ENCODE assay signal across 22 cellular contexts in genomic region chr1:6084781-6085495, GRCh38. TPM values are rescaled to one million over a fixed set of nuclear protein-coding genes. Genes with fewer than 3 reads are reported as not detected.
DNase-seq lines count a peak whose midpoint lies in the region; ATAC-seq and TF ChIP-seq lines count a peak whose summit lies in the region.
"Had no signal": no experiment of that assay in that cellular context is flagged by ENCODE, and none has a peak within 500 bp of the region (broad histone marks: within the 10 kb centered on the region; RNA-seq: fewer than 3 reads in every experiment).

No MANE protein-coding gene starts in this region.

- no peaks in the 10 kb centered on the region for H3K4me1 ChIP-seq in H9 (ENCODE audit: insufficient read depth, low read length)
- H3K4me1 ChIP-seq: SJCRH30 had no signal

- H4K20me1 ChIP-seq in neural cell (ENCODE audit: insufficient read depth) (no peaks in the 10 kb centered on the region), H9 (ENCODE audit: control insufficient read depth, insufficient read depth, insufficient read length) (no peaks in the 10 kb centered on the region)

- no peaks in the 10 kb centered on the region for H3K9me2 ChIP-seq in neural cell (ENCODE audit: insufficient read depth, low read length)

- DNase-seq in activated naive CD4-positive, alpha-beta T cell treated with anti-CD3 and anti-CD28 coated beads, Interleukin-2, amount 10 ng/mL, durations not matched to agents 7 days and 5 days = no peak
- no peak for DNase-seq in activated naive CD4-positive, alpha-beta T cell treated with anti-CD3 and anti-CD28 coated beads, Interleukin-2, amount 50 U/mL, for 16 hours
- no peak for DNase-seq in caudate nucleus (lab: John Stamatoyannopoulos, UW)
- no peak for DNase-seq in stimulated activated naive B cell treated with anti-CD40 and anti-IgM and Interleukin-4, amounts not matched to agents 10 μg/mL and 1 μg/mL and 100 μg/mL, for 72 hours
- no peak for DNase-seq in H9
- no peak for DNase-seq in NCI-H187 (lab: John Stamatoyannopoulos, UW)
- DNase-seq: CD4-positive, CD25-positive, alpha-beta regulatory T cell; GM23248; HCEC 1CT; Kasumi-1; NCI-H1092 treated with DMSO at 0.1 percent for 48 hours; NCI-H1436 treated with DMSO at 0.1 percent for 48 hours; NCI-H1930; NCI-H226; NCI-H510A; NCI-H69; SJCRH30 had no signal

- H3K4me3 Mint-ChIP-seq in activated naive CD4-positive, alpha-beta T cell treated with anti-CD3 and anti-CD28 coated beads, Interleukin-2, amount 10 ng/mL, durations not matched to agents 7 days and 5 days = no peak overlapping the region
- H3K4me3 Mint-ChIP-seq in stimulated activated naive B cell treated with anti-CD40 and anti-IgM and Interleukin-4, amounts not matched to agents 10 μg/mL and 1 μg/mL and 100 μg/mL, for 72 hours = no peak overlapping the region
- H3K4me3 Mint-ChIP-seq in H9 = no peak overlapping the region
- H3K4me3 Mint-ChIP-seq: CD4-positive, CD25-positive, alpha-beta regulatory T cell had no signal

- no peak overlapping the region for H2AFZ ChIP-seq in neural cell (ENCODE audit: low read depth, low read length)
- no peak overlapping the region for H2AFZ ChIP-seq in H9 (ENCODE audit: low read length)

- H3K18ac ChIP-seq in H9 (ENCODE audit: insufficient read length, low read depth, low read length) = no peak overlapping the region

- no peak overlapping the region for H2BK5ac ChIP-seq in H9 (ENCODE audit: insufficient read length, low read length)

- WGBS in H9 (ENCODE audit: extremely low coverage, insufficient read length, low lambda C conversion rate) = no CpG with 5 or more reads among the region's 18 CpGs

- H4K91ac ChIP-seq in H9 (ENCODE audit: insufficient read length, low read depth, low read length) = no peak overlapping the region

- no peak overlapping the region for H3K23ac ChIP-seq in H9 (ENCODE audit: insufficient read length, low read depth, low read length)

- no peaks in the 10 kb centered on the region for H3K36me3 ChIP-seq in neural cell (ENCODE audit: insufficient read depth, low read length)
- H3K36me3 ChIP-seq: SJCRH30 had no signal

- peaks cover 3% of the 10 kb centered on the region for H3F3A ChIP-seq in neural cell (ENCODE audit: insufficient read depth, low read length, poor library complexity, severe bottlenecking)

- no peak overlapping the region for H3K4me2 ChIP-seq in neural cell (ENCODE audit: low read length)
- H3K4me2 ChIP-seq in H9 (ENCODE audit: insufficient read depth, insufficient read length, low read length) = no peak overlapping the region
- H3K4me2 ChIP-seq: BLaER1 had no signal

- TF ChIP-seq RAD21 in neural cell (conservative IDR thresholded peaks at IDR 0.05) = no peak

- no peak overlapping the region for H4K8ac ChIP-seq in H9 (replicated peaks; ENCODE audit: insufficient read length, low read depth, low read length)

- no peak overlapping the region for H3K4ac ChIP-seq in H9 (ENCODE audit: low read depth, low read length)

- H3K9me3 ChIP-seq in neural cell (ENCODE audit: low read length) (no peaks in the 10 kb centered on the region), H9 (ENCODE audit: control insufficient read depth, low read depth, low read length) (no peaks in the 10 kb centered on the region)
- H3K9me3 ChIP-seq: BLaER1, SJCRH30 had no signal

- H3K79me2 ChIP-seq in neural cell (replicated peaks; ENCODE audit: insufficient read depth, low read length) (no peaks in the 10 kb centered on the region), H9 (ENCODE audit: insufficient read depth, low read length) (no peaks in the 10 kb centered on the region)

- no peak overlapping the region for H3K56ac ChIP-seq in H9 (ENCODE audit: insufficient read length, low read depth, low read length)

- H2AK5ac ChIP-seq in H9 (ENCODE audit: insufficient read length, low read length) = no peak overlapping the region

- H3K36me3 Mint-ChIP-seq in activated naive CD4-positive, alpha-beta T cell treated with anti-CD3 and anti-CD28 coated beads, Interleukin-2, amount 10 ng/mL, durations not matched to agents 7 days and 5 days = peaks cover 50% of the 10 kb centered on the region
- peaks cover 30 to 70% of the 10 kb centered on the region in 2 donors for H3K36me3 Mint-ChIP-seq in stimulated activated naive B cell treated with anti-CD40 and anti-IgM and Interleukin-4, amounts not matched to agents 10 μg/mL and 1 μg/mL and 100 μg/mL, for 72 hours
- no peaks in the 10 kb centered on the region for H3K36me3 Mint-ChIP-seq in H9 (ENCODE audit: insufficient read depth in 1 of 3, low read depth in 3 of 3)

- H3K14ac ChIP-seq in H9 (ENCODE audit: insufficient read depth, low read length) = no peak overlapping the region

- CTCF ChIA-PET in activated naive CD4-positive, alpha-beta T cell treated with anti-CD3 and anti-CD28 coated beads, Interleukin-2, amount 10 ng/mL, durations not matched to agents 7 days and 5 days (lab: Charles Lee) = no interaction called here

- no peak overlapping the region for H2BK12ac ChIP-seq in H9 (ENCODE audit: insufficient read length, low read depth, low read length)

- no peaks in the 10 kb centered on the region for H3K79me1 ChIP-seq in H9 (ENCODE audit: insufficient read depth, low read depth, low read length, poor library complexity, severe bottlenecking)

- H3K27ac ChIP-seq in caudate nucleus (ENCODE audit: low read depth, low read length) = peak overlapping the region; percentile 70
- H3K27ac ChIP-seq in neural cell (ENCODE audit: low read length) = peak overlapping the region; percentile 8
- no peak overlapping the region for H3K27ac ChIP-seq in H9 (ENCODE audit: insufficient read length, low read depth, low read length)
- H3K27ac ChIP-seq: BLaER1, GM23248, SJCRH30 had no signal

- H3K9ac ChIP-seq in neural cell (ENCODE audit: low read length) = no peak overlapping the region
- no peak overlapping the region for H3K9ac ChIP-seq in H9 (ENCODE audit: extremely low read depth, insufficient read length, low read length)
- H3K9ac ChIP-seq: BLaER1 had no signal

- no peak overlapping the region for H2BK15ac ChIP-seq in H9 (ENCODE audit: low read depth, low read length)

- H3K4me1 Mint-ChIP-seq in activated naive CD4-positive, alpha-beta T cell treated with anti-CD3 and anti-CD28 coated beads, Interleukin-2, amount 10 ng/mL, durations not matched to agents 7 days and 5 days = no peaks in the 10 kb centered on the region
- no peaks in the 10 kb centered on the region for H3K4me1 Mint-ChIP-seq in stimulated activated naive B cell treated with anti-CD40 and anti-IgM and Interleukin-4, amounts not matched to agents 10 μg/mL and 1 μg/mL and 100 μg/mL, for 72 hours
- H3K4me1 Mint-ChIP-seq in H9 = peaks cover 7 to 12% of the 10 kb centered on the region in 2 experiments

- no peaks in the 10 kb centered on the region for H3K23me2 ChIP-seq in H9 (ENCODE audit: insufficient read length, low read depth, low read length, poor library complexity, severe bottlenecking)

- H2BK20ac ChIP-seq in H9 (ENCODE audit: low read depth, low read length, poor library complexity, severe bottlenecking) = no peak overlapping the region

- no peaks in the 10 kb centered on the region for H3K27me3 ChIP-seq in neural cell (ENCODE audit: insufficient read depth, low read depth, low read length)
- no peaks in the 10 kb centered on the region for H3K27me3 ChIP-seq in H9 (ENCODE audit: insufficient read depth, low read length)
- H3K27me3 ChIP-seq: BLaER1 had no signal

- H2BK120ac ChIP-seq in H9 (ENCODE audit: low read depth, low read length, poor library complexity, severe bottlenecking) = no peak overlapping the region

- H3T11ph ChIP-seq in H9 (ENCODE audit: low read length) = no peak overlapping the region

- peak overlapping the region; percentile 58 for H3K27ac Mint-ChIP-seq in activated naive CD4-positive, alpha-beta T cell treated with anti-CD3 and anti-CD28 coated beads, Interleukin-2, amount 10 ng/mL, durations not matched to agents 7 days and 5 days
- H3K27ac Mint-ChIP-seq in stimulated activated naive B cell treated with anti-CD40 and anti-IgM and Interleukin-4, amounts not matched to agents 10 μg/mL and 1 μg/mL and 100 μg/mL, for 72 hours = peak overlapping the region; percentile 38
- no peak overlapping the region for H3K27ac Mint-ChIP-seq in H9

- no peak for TF ChIP-seq CTCF in neural cell (IDR thresholded peaks at IDR 0.05; ENCODE audit: poor library complexity, severe bottlenecking)
- TF ChIP-seq CTCF in H9 (conservative IDR thresholded peaks at IDR 0.05) = no peak

- no peak for ATAC-seq in stimulated activated naive B cell treated with anti-CD40 and anti-IgM and Interleukin-4, amounts not matched to agents 10 μg/mL and 1 μg/mL and 100 μg/mL, for 72 hours (replicated peaks)
- ATAC-seq in HG02970 (IDR thresholded peaks at IDR 0.05; ENCODE audit: low FRiP score, unreplicated experiment) = no peak
- ATAC-seq: HepG2, K562 had no signal

- H3K27me3 Mint-ChIP-seq in activated naive CD4-positive, alpha-beta T cell treated with anti-CD3 and anti-CD28 coated beads, Interleukin-2, amount 10 ng/mL, durations not matched to agents 7 days and 5 days = no peaks in the 10 kb centered on the region
- H3K27me3 Mint-ChIP-seq in stimulated activated naive B cell treated with anti-CD40 and anti-IgM and Interleukin-4, amounts not matched to agents 10 μg/mL and 1 μg/mL and 100 μg/mL, for 72 hours = no peaks in the 10 kb centered on the region
- H3K27me3 Mint-ChIP-seq in H9 (ENCODE audit: low read depth) = no peaks in the 10 kb centered on the region
- H3K27me3 Mint-ChIP-seq: CD4-positive, CD25-positive, alpha-beta regulatory T cell had no signal

- H3K9me3 Mint-ChIP-seq in activated naive CD4-positive, alpha-beta T cell treated with anti-CD3 and anti-CD28 coated beads, Interleukin-2, amount 10 ng/mL, durations not matched to agents 7 days and 5 days = no peaks in the 10 kb centered on the region
- H3K9me3 Mint-ChIP-seq in stimulated activated naive B cell treated with anti-CD40 and anti-IgM and Interleukin-4, amounts not matched to agents 10 μg/mL and 1 μg/mL and 100 μg/mL, for 72 hours = no peaks in the 10 kb centered on the region
- H3K9me3 Mint-ChIP-seq in H9 = no peaks in the 10 kb centered on the region
- H3K9me3 Mint-ChIP-seq: CD4-positive, CD25-positive, alpha-beta regulatory T cell had no signal

- H4K5ac ChIP-seq in H9 (ENCODE audit: insufficient read length, low read depth, low read length) = no peak overlapping the region

- TF ChIP-seq EP300 in neural cell (conservative IDR thresholded peaks at IDR 0.05; ENCODE audit: poor library complexity, severe bottlenecking) = no peak

- no peak overlapping the region for H3K4me3 ChIP-seq in neural cell (ENCODE audit: low read length)
- H3K4me3 ChIP-seq: BLaER1, K562, SJCRH30 had no signal

RNA-seq across cellular contexts. Expression of gene KCNAB2, which starts 39.2 kb away (rescaled TPM):
- 11.7 and 11.8 TPM in 2 replicates for polyA plus RNA-seq in neural cell
- polyA minus RNA-seq in neural cell = 20.8 and 21.9 TPM in 2 replicates
- 7.8 and 8.3 TPM in 2 replicates for total RNA-seq in H9 (2021)

Comparison
In these comparisons a context has a peak if more than half of its experiments do, and no peak if none do; other contexts are left out.
1. H3K27ac Mint-ChIP-seq: peak in activated naive CD4-positive, alpha-beta T cell treated with anti-CD3 and anti-CD28 coated beads, Interleukin-2, amount 10 ng/mL, durations not matched to agents 7 days and 5 days (single experiment) and stimulated activated naive B cell treated with anti-CD40 and anti-IgM and Interleukin-4, amounts not matched to agents 10 μg/mL and 1 μg/mL and 100 μg/mL, for 72 hours (single experiment); none in H9 (0 of 3).